ENCODE assay signal across 15 cellular contexts in the genomic region with DNA sequence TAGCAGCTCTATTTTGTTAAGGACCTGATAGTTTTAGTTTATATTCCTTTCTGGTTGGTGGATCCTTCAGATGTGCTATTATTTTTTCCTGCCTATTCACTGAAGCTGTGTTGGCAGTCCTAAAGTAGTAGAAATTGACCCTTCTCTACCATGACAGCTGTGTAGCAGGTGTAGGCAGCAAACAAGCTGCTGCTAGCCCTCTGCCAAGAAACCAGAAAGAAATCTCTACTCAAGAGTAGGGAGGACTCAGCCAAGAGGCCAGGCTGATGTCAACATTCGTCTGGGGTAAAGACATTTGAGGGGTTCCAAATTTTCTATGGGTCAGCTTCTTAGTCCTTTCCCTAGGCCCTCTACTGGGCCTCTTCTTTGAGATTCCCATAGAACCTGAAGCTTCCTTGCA. TPM values are rescaled to one million over a fixed set of nuclear protein-coding genes. Genes with fewer than 3 reads are reported as not detected.
DNase-seq lines count a peak whose midpoint lies in the region; ATAC-seq and TF ChIP-seq lines count a peak whose summit lies in the region.
"Had no signal": no experiment of that assay in that cellular context is flagged by ENCODE, and none has a peak within 500 bp of the region (broad histone marks: within the 10 kb centered on the region; RNA-seq: fewer than 3 reads in every experiment).

No MANE protein-coding gene starts in this region.

- H3K27ac ChIP-seq in AG04450 (ENCODE audit: low read depth, low read length) = no peak overlapping the region
- no peak overlapping the region for H3K27ac ChIP-seq in SJCRH30

- no peak overlapping the region for H3K4me3 ChIP-seq in AG04450 (ENCODE audit: low read depth, low read length)
- no peak overlapping the region for H3K4me3 ChIP-seq in SJCRH30

- no peak overlapping the region for H3K27ac Mint-ChIP-seq in activated naive CD4-positive, alpha-beta T cell treated with anti-CD3 and anti-CD28 coated beads, Interleukin-2, amount 50 U/mL, for 72 hours

- no peaks in the 10 kb centered on the region for H3K27me3 ChIP-seq in AG04450 (ENCODE audit: control insufficient read depth, insufficient read depth, low read length)
- no peaks in the 10 kb centered on the region for H3K27me3 ChIP-seq in SJCRH30
- H3K27me3 ChIP-seq: BE2C had no signal

- DNase-seq in AG04450 (ENCODE audit: low read depth, low spot score) (peak; percentile 8), D341Med (ENCODE audit: low spot score) (peak; percentile 16), SJCRH30 (peak; percentile 35 to 73), left lobe of liver (ENCODE audit: low spot score) (no peak), SK-N-DZ (ENCODE audit: low spot score) (no peak), H4 (ENCODE audit: low spot score) (no peak)
- DNase-seq in activated naive CD4-positive, alpha-beta T cell treated with anti-CD3 and anti-CD28 coated beads, Interleukin-2, amount 50 U/mL, for 72 hours (ENCODE audit: low spot score in 2 of 2) = no peak
- DNase-seq: BE2C; CD4-positive, alpha-beta memory T cell; Karpas-422; NCI-H1105 treated with DMSO at 0.1 percent for 48 hours; NCI-H187; NCI-H526 had no signal

- ATAC-seq in left lobe of liver = peak; percentile 36
- ATAC-seq in activated naive CD4-positive, alpha-beta T cell treated with anti-CD3 and anti-CD28 coated beads, Interleukin-2, amount 50 U/mL, for 72 hours = no peak
- ATAC-seq in HG03378 (IDR thresholded peaks at IDR 0.05; ENCODE audit: unreplicated experiment) = no peak
- ATAC-seq: HCT116 had no signal

- peaks cover 12% of the 10 kb centered on the region for H3K4me1 ChIP-seq in SJCRH30
- H3K4me1 ChIP-seq: BE2C had no signal

- no peak for TF ChIP-seq CTCF in AG04450 (IDR thresholded peaks at IDR 0.05; ENCODE audit: low read depth, low read length)

- no peaks in the 10 kb centered on the region for H3K9me3 Mint-ChIP-seq in activated naive CD4-positive, alpha-beta T cell treated with anti-CD3 and anti-CD28 coated beads, Interleukin-2, amount 50 U/mL, for 72 hours
- H3K9me3 Mint-ChIP-seq: CD4-positive, alpha-beta memory T cell had no signal

- CTCF ChIA-PET in AG04450 (lab: Charles Lee) = interaction anchor here (0.7 to 1.6 kb wide), 2 partner anchors 54 to 301 kb away, joined by 3 read pairs; no protein-coding TSS in a partner anchor

- POLR2A ChIA-PET in AG04450 (lab: Yijun Ruan, JAX) = no interaction called here

- 0 out of 2 replicates have a peak, but pooled peaks cover 2% of the 10 kb centered on the region for H3K36me3 ChIP-seq in SJCRH30

- H3K36me3 Mint-ChIP-seq in activated naive CD4-positive, alpha-beta T cell treated with anti-CD3 and anti-CD28 coated beads, Interleukin-2, amount 50 U/mL, for 72 hours = no peaks in the 10 kb centered on the region

- H3K9me3 ChIP-seq in AG04450 (ENCODE audit: control insufficient read depth, insufficient read depth, low read length) (no peaks in the 10 kb centered on the region), SJCRH30 (replicated peaks) (no peaks in the 10 kb centered on the region)
- H3K9me3 ChIP-seq: BE2C had no signal

RNA-seq across cellular contexts. Expression of a gene that starts 51.2 kb away (rescaled TPM):
- 29.9 and 38.6 TPM in 2 replicates for polyA plus RNA-seq in AG04450 (2011; rRNA removed)
- 55.4 and 72.6 TPM in 2 replicates for polyA minus RNA-seq in AG04450 (2011; rRNA and poly(A)+ RNA removed)
- 42.7 and 56.1 TPM in 2 replicates for total RNA-seq in SJCRH30 (2014; rRNA removed; shearing (Covaris generic))
- 9.9 TPM for total RNA-seq in left lobe of liver
- 10 to 100 TPM; 19.1 to 33.1 TPM for total RNA-seq in activated naive CD4-positive, alpha-beta T cell treated with anti-CD3 and anti-CD28 coated beads, Interleukin-2, amount 50 U/mL, for 72 hours
- 35.6 and 39.5 TPM in 2 replicates for polyA plus RNA-seq in SK-N-DZ (2014; cell fraction: cytosol; rRNA removed)
- polyA plus RNA-seq in SK-N-DZ (2014; cell fraction: nucleus; rRNA removed) = 66.0 and 137 TPM in 2 replicates
- total RNA-seq in H4 (2014; rRNA removed; shearing (Covaris generic)) = 26.9 and 35.1 TPM in 2 replicates

Comparison
In these comparisons a context has a peak if more than half of its experiments do, and no peak if none do; other contexts are left out.
1. DNase-seq: peak in AG04450 (single experiment), D341Med (single experiment) and SJCRH30 (2 of 2); none in left lobe of liver (single experiment), activated naive CD4-positive, alpha-beta T cell treated with anti-CD3 and anti-CD28 coated beads, Interleukin-2, amount 50 U/mL, for 72 hours (0 of 2), SK-N-DZ (single experiment) and H4 (single experiment).